In genomic region chr20:49964964-49965780, GRCh38 we compare ENCODE assay signal across 1 cellular context.
TF ChIP-seq lines count a peak whose summit lies in the region.

No MANE protein-coding gene starts in this region.

TF ChIP-seq in HEK293, 187 proteins besides CTCF, POLR2A, EP300 and RAD21 (continued from another document):
- TF ChIP-seq PBX3 (CRISPR knock-in tag; IDR thresholded peaks at IDR 0.05) (no peak), YY1 (tag by site-specific recombination; IDR thresholded peaks at IDR 0.05) (no peak), ZNF624 (tag by site-specific recombination; IDR thresholded peaks at IDR 0.05) (no peak)
